Comparison of ENCODE assay signal across 2 cellular contexts in the genomic region with DNA sequence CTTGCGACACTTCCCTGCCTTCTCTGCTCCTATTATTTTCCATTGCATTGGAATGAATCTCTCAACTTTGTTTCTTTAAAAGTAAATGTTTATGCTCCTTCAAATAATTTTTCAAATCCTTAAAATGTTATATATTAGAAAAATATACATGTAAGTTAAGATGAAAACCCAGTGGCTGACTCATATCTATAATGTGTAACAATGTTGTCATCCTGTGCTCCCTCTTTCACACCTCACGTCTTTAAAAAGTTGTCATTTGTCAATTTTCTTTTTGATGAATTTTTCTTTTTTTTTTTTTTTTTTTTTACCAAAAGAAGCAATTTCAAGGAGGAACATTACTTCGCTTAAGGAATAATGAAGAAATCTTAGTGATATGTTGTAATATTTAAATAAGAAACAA.
TF ChIP-seq lines count a peak whose summit lies in the region.

No MANE protein-coding gene starts in this region.

TF ChIP-seq in SK-N-SH, 30 proteins besides CTCF, POLR2A, EP300 and RAD21 (continued from another document):
- TF ChIP-seq REST (IDR thresholded peaks at IDR 0.05; ENCODE audit: low read depth, low read length), result no peak
- TF ChIP-seq TCF12 (IDR thresholded peaks at IDR 0.05), result no peak
- TF ChIP-seq MAX (IDR thresholded peaks at IDR 0.05; ENCODE audit: low read depth), result no peak
- TF ChIP-seq RFX5 (IDR thresholded peaks at IDR 0.05; ENCODE audit: low read length), result no peak
- TF ChIP-seq CHD2 (IDR thresholded peaks at IDR 0.05; ENCODE audit: low read length, partially characterized antibody), result no peak
- TF ChIP-seq GABPA (IDR thresholded peaks at IDR 0.05; ENCODE audit: low read depth), result no peak
- TF ChIP-seq NRF1 (IDR thresholded peaks at IDR 0.05; ENCODE audit: low read depth, low read length), result no peak
- no peak for TF ChIP-seq POLR2AphosphoS5 (IDR thresholded peaks at IDR 0.05; ENCODE audit: low read depth, low read length)
- no peak for TF ChIP-seq TEAD4 (IDR thresholded peaks at IDR 0.05; ENCODE audit: borderline replicate concordance, insufficient read depth)
- TF ChIP-seq RXRA (IDR thresholded peaks at IDR 0.05; ENCODE audit: borderline replicate concordance, low read depth), result no peak
- TF ChIP-seq FOXJ3 (CRISPR knock-in tag; IDR thresholded peaks at IDR 0.05), result no peak
- no peak for TF ChIP-seq TAF1 (IDR thresholded peaks at IDR 0.05; ENCODE audit: borderline replicate concordance, low read depth, low read length)

TF ChIP-seq in SK-N-SH treated with all-trans-retinoic acid at 6 μM for 48 hours, 23 proteins besides CTCF, POLR2A, EP300 and RAD21 (continued from another document):
- TF ChIP-seq CREB5 (CRISPR knock-in tag; IDR thresholded peaks at IDR 0.05; ENCODE audit: low read depth) (no peak), ZNF565 (CRISPR knock-in tag; conservative IDR thresholded peaks at IDR 0.05; ENCODE audit: low read depth) (no peak)
